2 cellular contexts compared by ENCODE assay signal in the genomic region with DNA sequence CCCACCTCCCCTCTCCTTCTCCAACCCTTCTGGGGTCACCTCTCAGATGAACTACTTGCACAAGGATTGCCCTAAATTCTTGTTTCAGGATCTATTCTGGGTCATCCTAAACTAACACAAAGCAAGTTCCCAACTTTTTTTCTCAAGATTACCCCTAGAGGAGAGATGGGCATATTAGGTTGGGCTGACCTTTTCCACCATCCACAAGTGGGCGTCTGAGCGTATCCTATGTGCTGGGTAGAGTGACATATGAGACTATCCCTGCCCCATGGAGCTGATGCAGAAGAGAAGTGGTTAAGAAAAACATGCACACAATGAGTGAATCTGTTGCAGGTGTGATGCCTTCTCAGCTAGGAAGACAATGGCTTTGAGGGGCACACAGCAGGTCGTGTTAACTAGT.
TF ChIP-seq lines count a peak whose summit lies in the region.

No MANE protein-coding gene starts in this region.

TF ChIP-seq in WTC11, 78 proteins besides CTCF, POLR2A, EP300 and RAD21:
- TF ChIP-seq SMAD3 (CRISPR knock-in tag; IDR thresholded peaks at IDR 0.05; ENCODE audit: borderline replicate concordance) (no peak), ELF4 (CRISPR knock-in tag; IDR thresholded peaks at IDR 0.05; ENCODE audit: low read depth) (no peak), OVOL2 (CRISPR knock-in tag; IDR thresholded peaks at IDR 0.05; ENCODE audit: borderline replicate concordance) (no peak), JAZF1 (CRISPR knock-in tag; IDR thresholded peaks at IDR 0.05) (no peak), KAT7 (CRISPR knock-in tag; IDR thresholded peaks at IDR 0.05; ENCODE audit: borderline replicate concordance) (no peak), SMAD4 (CRISPR knock-in tag; IDR thresholded peaks at IDR 0.05) (no peak)
- TF ChIP-seq, protein P1, sequence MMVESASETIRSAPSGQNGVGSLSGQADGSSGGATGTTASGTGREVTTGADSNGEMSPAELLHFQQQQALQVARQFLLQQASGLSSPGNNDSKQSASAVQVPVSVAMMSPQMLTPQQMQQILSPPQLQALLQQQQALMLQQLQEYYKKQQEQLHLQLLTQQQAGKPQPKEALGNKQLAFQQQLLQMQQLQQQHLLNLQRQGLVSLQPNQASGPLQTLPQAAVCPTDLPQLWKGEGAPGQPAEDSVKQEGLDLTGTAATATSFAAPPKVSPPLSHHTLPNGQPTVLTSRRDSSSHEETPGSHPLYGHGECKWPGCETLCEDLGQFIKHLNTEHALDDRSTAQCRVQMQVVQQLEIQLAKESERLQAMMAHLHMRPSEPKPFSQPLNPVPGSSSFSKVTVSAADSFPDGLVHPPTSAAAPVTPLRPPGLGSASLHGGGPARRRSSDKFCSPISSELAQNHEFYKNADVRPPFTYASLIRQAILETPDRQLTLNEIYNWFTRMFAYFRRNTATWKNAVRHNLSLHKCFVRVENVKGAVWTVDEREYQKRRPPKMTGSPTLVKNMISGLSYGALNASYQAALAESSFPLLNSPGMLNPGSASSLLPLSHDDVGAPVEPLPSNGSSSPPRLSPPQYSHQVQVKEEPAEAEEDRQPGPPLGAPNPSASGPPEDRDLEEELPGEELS (CRISPR knock-in tag; IDR thresholded peaks at IDR 0.05) = no peak
- TF ChIP-seq, protein P2, sequence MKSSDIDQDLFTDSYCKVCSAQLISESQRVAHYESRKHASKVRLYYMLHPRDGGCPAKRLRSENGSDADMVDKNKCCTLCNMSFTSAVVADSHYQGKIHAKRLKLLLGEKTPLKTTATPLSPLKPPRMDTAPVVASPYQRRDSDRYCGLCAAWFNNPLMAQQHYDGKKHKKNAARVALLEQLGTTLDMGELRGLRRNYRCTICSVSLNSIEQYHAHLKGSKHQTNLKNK (CRISPR knock-in tag; IDR thresholded peaks at IDR 0.05) = no peak

TF ChIP-seq in H1, 55 proteins besides CTCF, POLR2A, EP300 and RAD21:
- no peak for TF ChIP-seq KDM1A (IDR thresholded peaks at IDR 0.05; ENCODE audit: borderline replicate concordance, low read length)
- TF ChIP-seq MAFK (IDR thresholded peaks at IDR 0.05; ENCODE audit: low read depth, low read length) = no peak
- TF ChIP-seq SRF (IDR thresholded peaks at IDR 0.05; ENCODE audit: low read depth, low read length) = no peak
